ENCODE assay signal across 16 cellular contexts in genomic region chr6:8831366-8832152, GRCh38.
"Had no signal": no experiment of that assay in that cellular context is flagged by ENCODE, and none has a peak within 500 bp of the region (broad histone marks: within the 10 kb centered on the region; RNA-seq: fewer than 3 reads in every experiment).

No MANE protein-coding gene starts in this region.

- H3K4me3 ChIP-seq: gastrocnemius medialis, lung, pancreas, testis, upper lobe of left lung had no signal

- H3K27ac ChIP-seq: brain microvascular endothelial cell, gastrocnemius medialis, heart right ventricle, pancreas, testis, upper lobe of left lung had no signal

- H3K27me3 ChIP-seq: brain microvascular endothelial cell, gastrocnemius medialis, heart right ventricle, pancreas, testis, upper lobe of left lung had no signal

- H3K36me3 ChIP-seq: brain microvascular endothelial cell, gastrocnemius medialis, heart right ventricle, pancreas, upper lobe of left lung had no signal

- H3K4me1 ChIP-seq: gastrocnemius medialis, heart right ventricle, pancreas, testis, upper lobe of left lung had no signal

- DNase-seq: activated CD4-positive, alpha-beta T cell treated with anti-CD3 and anti-CD28 coated beads, Interleukin-2, amount 50 U/mL, for 1 hour; activated naive CD4-positive, alpha-beta T cell; activated naive CD8-positive, alpha-beta T cell treated with anti-CD3 and anti-CD28 coated beads, Interleukin-2, amount 10 ng/mL, durations not matched to agents 7 days and 5 days; anterior cingulate cortex; brain microvascular endothelial cell; cerebellar nuclear complex; effector memory CD8-positive, alpha-beta T cell; gastrocnemius medialis; heart right ventricle; left cardiac atrium; pancreas; stimulated activated CD4-positive, alpha-beta T cell treated with anti-CD3 and anti-CD28 coated beads, Interleukin-1b, Interleukin-23, amount 100 ng/mL, for 48 hours; stimulated activated naive CD8-positive, alpha-beta T cell treated with anti-CD3 and anti-CD28 coated beads, Interleukin-15, amount 100 ng/mL, for 72 hours; testis; upper lobe of left lung had no signal

- H3K9me3 ChIP-seq: gastrocnemius medialis, heart right ventricle, pancreas, testis, upper lobe of left lung had no signal
